ENCODE assay signal across 8 cellular contexts in the genomic region with DNA sequence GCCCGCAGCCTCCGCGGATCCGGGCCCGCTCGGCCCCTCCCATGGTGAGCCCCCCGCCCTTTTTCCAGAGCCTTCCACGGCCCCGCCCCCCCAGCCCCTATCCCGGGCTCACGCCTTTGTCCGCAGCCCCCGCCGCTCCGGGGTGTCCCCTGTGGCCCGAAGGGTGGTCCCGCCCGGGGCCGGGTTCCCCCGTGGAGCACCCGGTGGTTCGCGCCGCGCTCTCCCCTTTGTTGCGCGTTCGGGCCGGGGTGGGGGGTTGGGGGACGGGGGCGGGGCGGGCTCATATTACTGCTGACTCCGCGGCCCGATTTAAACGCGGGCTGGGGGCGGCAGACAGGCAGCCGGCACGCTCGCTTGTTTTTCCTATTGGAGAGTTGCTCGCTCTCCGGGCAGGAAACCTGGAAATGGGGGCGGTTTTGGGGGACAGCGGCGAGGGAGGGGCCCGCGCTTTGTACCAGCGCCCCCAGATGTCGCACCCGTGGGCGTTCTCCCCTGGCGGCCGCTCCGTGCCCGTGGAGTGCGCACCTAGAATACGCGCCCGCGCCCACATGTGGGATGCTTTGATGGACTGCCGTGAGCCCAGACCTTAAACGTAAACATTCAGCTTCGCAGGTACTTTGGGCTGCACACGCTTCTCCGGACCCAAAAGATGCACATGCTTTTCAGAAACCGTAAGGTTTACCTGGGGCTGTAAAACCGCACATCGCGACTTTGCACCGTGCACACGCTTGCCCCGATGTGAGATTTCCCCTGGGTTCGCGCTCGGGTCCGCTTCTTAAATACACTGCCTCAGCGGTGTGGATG. TPM values are rescaled to one million over a fixed set of nuclear protein-coding genes. Genes with fewer than 3 reads are reported as not detected.
DNase-seq lines count a peak whose midpoint lies in the region; ATAC-seq, FAIRE-seq and TF ChIP-seq lines count a peak whose summit lies in the region.

No MANE protein-coding gene starts in this region.

- no peak overlapping the region for H3K9ac ChIP-seq in mammary epithelial cell (ENCODE audit: insufficient read depth, low read length)
- peak overlapping the region; percentile 96 for H3K9ac ChIP-seq in HepG2 (ENCODE audit: insufficient read depth, low read depth, low read length)
- H3K9ac ChIP-seq in stomach smooth muscle (ENCODE audit: low read length in 2 of 2) = peak overlapping the region in 1 of 2 donors; percentile 64

- TF ChIP-seq EP300 in HepG2 (IDR thresholded peaks at IDR 0.05; ENCODE audit: low read depth in 2 of 2, low read length in 2 of 2) = no peak
- TF ChIP-seq EP300 in HepG2 (CRISPR knock-in tag; IDR thresholded peaks at IDR 0.05; ENCODE audit: borderline replicate concordance) = no peak

- peak overlapping the region; percentile 84 for H3K4me3 ChIP-seq in AG04450 (ENCODE audit: low read depth, low read length)
- H3K4me3 ChIP-seq in PC-9 = peak overlapping the region; percentile 99
- peak overlapping the region; percentile 46 to 95 (median 76) for H3K4me3 ChIP-seq in mammary epithelial cell (replicated peaks in 1 of 3; ENCODE audit: insufficient read depth in 1 of 3, low read depth in 2 of 3, low read length in 3 of 3)
- peak overlapping the region; percentile 89 to 93 (median 90) for H3K4me3 ChIP-seq in HepG2 (replicated peaks in 1 of 3; ENCODE audit: insufficient read depth in 1 of 3, low read depth in 2 of 3, low read length in 3 of 3)
- H3K4me3 ChIP-seq in stomach smooth muscle (ENCODE audit: low read length in 2 of 2) = peak overlapping the region; percentile 64 to 90

- DNase-seq in AG04450 (ENCODE audit: low read depth, low spot score) (no peak), PC-9 (no peak), mammary epithelial cell (no peak), HepG2 (ENCODE audit: low spot score) (no peak), 8988T (no peak)

- peaks cover 37% of the 10 kb centered on the region for H3K4me1 ChIP-seq in PC-9 (replicated peaks; ENCODE audit: insufficient read depth)
- H3K4me1 ChIP-seq in mammary epithelial cell (ENCODE audit: insufficient read depth, low read length) = peaks cover 42% of the 10 kb centered on the region
- peaks cover 30% of the 10 kb centered on the region for H3K4me1 ChIP-seq in HepG2 (ENCODE audit: insufficient read depth, low read length)
- peaks cover 32% of the 10 kb centered on the region for H3K4me1 ChIP-seq in stomach smooth muscle (ENCODE audit: control insufficient read depth, insufficient read depth, low read length)

- H3K9me3 ChIP-seq in AG04450 (ENCODE audit: control insufficient read depth, insufficient read depth, low read length) = peaks cover 6% of the 10 kb centered on the region
- no peaks in the 10 kb centered on the region for H3K9me3 ChIP-seq in PC-9 (ENCODE audit: insufficient read depth, low read depth)
- no peaks in the 10 kb centered on the region for H3K9me3 ChIP-seq in mammary epithelial cell (replicated peaks; ENCODE audit: insufficient read depth, low read length)
- H3K9me3 ChIP-seq in HepG2 (ENCODE audit: low read length) = no peaks in the 10 kb centered on the region
- no peaks in the 10 kb centered on the region for H3K9me3 ChIP-seq in stomach smooth muscle (ENCODE audit: control insufficient read depth in 2 of 2, low read length in 2 of 2)

- no peak for FAIRE-seq in HepG2 (lab: Jason Lieb, UNC)

- H3K27me3 ChIP-seq in AG04450 (ENCODE audit: control insufficient read depth, insufficient read depth, low read length) (no peaks in the 10 kb centered on the region), PC-9 (ENCODE audit: insufficient read depth, low read depth) (no peaks in the 10 kb centered on the region), mammary epithelial cell (ENCODE audit: insufficient read depth, low read length) (no peaks in the 10 kb centered on the region), HepG2 (ENCODE audit: control insufficient read depth in 1 of 2, insufficient read depth in 2 of 2, low read length in 2 of 2) (no peaks in the 10 kb centered on the region; a peak in 1 of 5 replicates), stomach smooth muscle (ENCODE audit: control insufficient read depth in 1 of 2, insufficient read depth in 2 of 2, low read length in 2 of 2) (no peaks in the 10 kb centered on the region)

- no peaks in the 10 kb centered on the region for H3K36me3 ChIP-seq in PC-9 (ENCODE audit: low read depth)
- no peaks in the 10 kb centered on the region for H3K36me3 ChIP-seq in mammary epithelial cell (ENCODE audit: insufficient read depth, low read length)
- peaks cover 21 to 26% of the 10 kb centered on the region in 2 experiments; a peak in 4 of 5 replicates for H3K36me3 ChIP-seq in HepG2 (replicated peaks in 1 of 2; ENCODE audit: control insufficient read depth in 1 of 2, insufficient read depth in 2 of 2, low read length in 2 of 2)
- peaks cover under 1 to 10% of the 10 kb centered on the region in 2 donors for H3K36me3 ChIP-seq in stomach smooth muscle (ENCODE audit: control insufficient read depth in 2 of 2, insufficient read depth in 2 of 2, low read length in 2 of 2)

- no peak for TF ChIP-seq RAD21 in HepG2 (CRISPR knock-in tag; IDR thresholded peaks at IDR 0.05)

- H3F3A ChIP-seq in PC-9 (ENCODE audit: insufficient read depth, low read depth) = peaks cover 71% of the 10 kb centered on the region; the same call in 1 of the 2 replicates

- TF ChIP-seq CTCF in AG04450 (IDR thresholded peaks at IDR 0.05; ENCODE audit: low read depth, low read length) (no peak), PC-9 (conservative IDR thresholded peaks at IDR 0.05) (no peak), mammary epithelial cell (conservative IDR thresholded peaks at IDR 0.05 in 1 of 2, IDR thresholded peaks at IDR 0.05 in 1 of 2; ENCODE audit: extremely low read depth in 1 of 2, insufficient read depth in 1 of 2, low read depth in 1 of 2, low read length in 2 of 2) (no peak), HepG2 (CRISPR knock-in tag; IDR thresholded peaks at IDR 0.05) (no peak)

- 4% methylated on average over 16 of the region's 78 CpGs for WGBS in mammary epithelial cell (ENCODE audit: low coverage, missing lambda C conversion rate)
- 6% methylated on average over 8 of the region's 78 CpGs for WGBS in HepG2 (ENCODE audit: low lambda C conversion rate)

- in situ Hi-C loops in mammary epithelial cell (cut with MboI; ENCODE audit: low sequenced_read_pairs in 2 of 2) (no loop called here), HepG2 (cut with HindIII; ENCODE audit: extremely low pct_ligation_motif_present, low pct_unique_long_range_greater_than_20kb) (no loop called here)

- CTCF ChIA-PET in AG04450 (lab: Charles Lee) = interaction anchor here (1.4 kb wide), 1 partner anchor 38 kb away, joined by 3 read pairs; the partner anchor contains the start of gene FUZ
- CTCF ChIA-PET in PC-9 (lab: Charles Lee) = no interaction called here
- CTCF ChIA-PET in mammary epithelial cell (lab: Charles Lee; ENCODE audit: low non-redundant PET) = no interaction called here
- CTCF ChIA-PET in HepG2 (lab: Yijun Ruan, JAX; ENCODE audit: low intra/inter-chr PET ratio, low total read pairs) = no interaction called here

- BruUV-seq in PC-9 (replicated peaks; lab: Mats Ljungman, UMichigan) (no TSS peak), mammary epithelial cell (replicated peaks; lab: Mats Ljungman, UMichigan) (no TSS peak), HepG2 (replicated peaks; lab: Mats Ljungman, UMichigan) (no TSS peak)

- peak; percentile 4 for ATAC-seq in GM19455 (IDR thresholded peaks at IDR 0.05; ENCODE audit: unreplicated experiment)
- ATAC-seq in HepG2 = no peak
- no peak for ATAC-seq in HG02970 (IDR thresholded peaks at IDR 0.05; ENCODE audit: low FRiP score, unreplicated experiment)

- H4K20me1 ChIP-seq in PC-9 (ENCODE audit: insufficient read depth) (peaks cover 47% of the 10 kb centered on the region), mammary epithelial cell (ENCODE audit: insufficient read depth, low read length) (no peaks in the 10 kb centered on the region), HepG2 (ENCODE audit: insufficient read depth, low read length) (peaks cover 23% of the 10 kb centered on the region)

- dilution Hi-C loops in mammary epithelial cell (cut with HindIII; ENCODE audit: low sequenced_read_pairs) = no loop called here

- intact Hi-C loops in PC-9 (cut with micrococcal nuclease; ENCODE audit: unreplicated experiment) = no loop called here
- intact Hi-C loops in mammary epithelial cell (cut with micrococcal nuclease) = loop anchor here (1.0 to 5.0 kb wide), 3 partner anchors 16 to 99 kb away; partner anchors contain the start of genes AP2A1 and PNKP
- intact Hi-C loops in HepG2 (cut with micrococcal nuclease; ENCODE audit: unreplicated experiment) = no loop called here

- H3K27ac ChIP-seq in AG04450 (ENCODE audit: low read depth, low read length) (peak overlapping the region; percentile 39), PC-9 (no peak overlapping the region), mammary epithelial cell (ENCODE audit: insufficient read depth, low read depth, low read length) (no peak overlapping the region), HepG2 (ENCODE audit: extremely low read length, insufficient read depth, low read length) (peak overlapping the region; percentile 100), stomach smooth muscle (ENCODE audit: low read length) (no peak overlapping the region)

- H2AFZ ChIP-seq in PC-9 = no peak overlapping the region
- H2AFZ ChIP-seq in mammary epithelial cell (ENCODE audit: low read depth, low read length) = peak overlapping the region; percentile 98
- no peak overlapping the region for H2AFZ ChIP-seq in HepG2 (ENCODE audit: low read length)

- no peaks in the 10 kb centered on the region for H3K9me2 ChIP-seq in PC-9 (ENCODE audit: insufficient read depth)

- no peak for TF ChIP-seq POLR2A in HepG2 (IDR thresholded peaks at IDR 0.05; ENCODE audit: insufficient read depth in 1 of 2, low read depth in 2 of 2, low read length in 2 of 2)

- H3K79me2 ChIP-seq in PC-9 (ENCODE audit: low read depth) (peaks cover 56% of the 10 kb centered on the region), mammary epithelial cell (ENCODE audit: insufficient read depth, low read length) (peaks cover 28% of the 10 kb centered on the region), HepG2 (ENCODE audit: insufficient read depth, low read length) (peaks cover 24% of the 10 kb centered on the region)

- POLR2A ChIA-PET in AG04450 (lab: Yijun Ruan, JAX) = interaction anchor here (1.2 to 2.0 kb wide), 4 partner anchors 17 to 211 kb away, joined by 3 to 13 read pairs (median 10); partner anchors contain the start of genes AKT1S1 and TBC1D17
- POLR2A ChIA-PET in PC-9 (lab: Charles Lee; ENCODE audit: unreplicated experiment) = no interaction called here
- POLR2A ChIA-PET in HepG2 (lab: Yijun Ruan, JAX) = interaction anchor here (0.6 to 3.1 kb wide), 8 partner anchors 13 to 166 kb away, joined by 3 to 29 read pairs (median 12); partner anchors contain the start of genes AKT1S1, ATF5, NUP62 and PNKP

- H3K4me2 ChIP-seq in PC-9 = peak overlapping the region; percentile 95
- peak overlapping the region; percentile 88 for H3K4me2 ChIP-seq in mammary epithelial cell (ENCODE audit: insufficient read depth, low read depth, low read length)
- H3K4me2 ChIP-seq in HepG2 (ENCODE audit: low read depth, low read length) = peak overlapping the region; percentile 89

RNA-seq across cellular contexts. Expression of gene PTOV1, which starts 0.7 kb away (rescaled TPM):
- 37.6 and 58.5 TPM in 2 replicates for polyA plus RNA-seq in AG04450 (2011; rRNA removed)
- polyA minus RNA-seq in AG04450 (2011; rRNA and poly(A)+ RNA removed) = 69.9 and 97.7 TPM in 2 replicates
- 151 and 155 TPM in 2 replicates for total RNA-seq in PC-9 (2021)
- total RNA-seq in mammary epithelial cell = 10 to 100 TPM; 28.8 to 85.6 TPM
- polyA plus RNA-seq in mammary epithelial cell = 57.1 TPM
- polyA minus RNA-seq in mammary epithelial cell = 50.3 TPM
- 59.4 and 68.5 TPM in 2 replicates for total RNA-seq in HepG2 (2016; rRNA removed; fragmentation: Illumina TruSeq; extraction: Trizol)
- total RNA-seq in HepG2 (2016; cell fraction: cytosol; rRNA removed; fragmentation: Illumina TruSeq; extraction: Trizol; ENCODE audit: low read depth) = 30.7 and 36.0 TPM in 2 replicates
- total RNA-seq in HepG2 (2016; cell fraction: insoluble cytoplasmic fraction; rRNA removed; fragmentation: Illumina TruSeq; extraction: Trizol) = 67.3 and 74.4 TPM in 2 replicates
- 45.7 and 54.4 TPM in 2 replicates for total RNA-seq in HepG2 (2016; cell fraction: membrane; rRNA removed; fragmentation: Illumina TruSeq; extraction: Trizol)
- total RNA-seq in HepG2 (2016; cell fraction: nucleus; rRNA removed; fragmentation: Illumina TruSeq; extraction: Trizol) = 68.2 and 84.3 TPM in 2 replicates
- 63.5 and 77.7 TPM in 2 replicates for polyA plus RNA-seq in HepG2 (2011; rRNA removed)
- polyA plus RNA-seq in HepG2 (2011; cell fraction: cytosol; rRNA removed) = 27.3 and 44.2 TPM in 2 replicates
- 387 and 441 TPM in 2 replicates for polyA plus RNA-seq in HepG2 (2011; cell fraction: nucleus; rRNA removed)
- polyA plus RNA-seq in HepG2 (2012) = 72.7 and 99.0 TPM in 2 replicates
- 24.0 and 27.8 TPM in 2 replicates for polyA plus RNA-seq in HepG2 (2016; cell fraction: cytosol; fragmentation: Illumina TruSeq; extraction: Trizol; ENCODE audit: low read depth)
- polyA plus RNA-seq in HepG2 (2016; cell fraction: insoluble cytoplasmic fraction; fragmentation: Illumina TruSeq; extraction: Trizol; ENCODE audit: low read depth) = 78.0 and 94.4 TPM in 2 replicates
- polyA plus RNA-seq in HepG2 (2016; cell fraction: membrane; fragmentation: Illumina TruSeq; extraction: Trizol; ENCODE audit: low read depth) = 34.7 and 37.3 TPM in 2 replicates
- polyA plus RNA-seq in HepG2 (2016; cell fraction: nucleus; fragmentation: Illumina TruSeq; extraction: Trizol; ENCODE audit: insufficient read depth, low read depth) = 178 and 181 TPM in 2 replicates
- 73.5 and 109 TPM in 2 replicates for polyA minus RNA-seq in HepG2 (2011; rRNA and poly(A)+ RNA removed; ENCODE audit: low replicate concordance)
- 42.8 and 45.1 TPM in 2 replicates for polyA minus RNA-seq in HepG2 (2011; cell fraction: cytosol; rRNA and poly(A)+ RNA removed)
- polyA minus RNA-seq in HepG2 (2011; cell fraction: nucleus; rRNA and poly(A)+ RNA removed) = 69.0 and 75.8 TPM in 2 replicates

RNA-seq across cellular contexts. Expression of gene PNKP, which starts 15.7 kb away (rescaled TPM):
- polyA plus RNA-seq in AG04450 (2011; rRNA removed) = 13.0 and 13.1 TPM in 2 replicates
- 12.2 and 17.3 TPM in 2 replicates for polyA minus RNA-seq in AG04450 (2011; rRNA and poly(A)+ RNA removed)
- 82.7 and 85.6 TPM in 2 replicates for total RNA-seq in PC-9 (2021)
- total RNA-seq in mammary epithelial cell = 10 to 100 TPM; 40.0 to 99.3 TPM
- 27.7 TPM for polyA plus RNA-seq in mammary epithelial cell
- 39.0 TPM for polyA minus RNA-seq in mammary epithelial cell
- 12.5 and 27.1 TPM in 2 replicates for total RNA-seq in HepG2 (2016; rRNA removed; fragmentation: Illumina TruSeq; extraction: Trizol)
- total RNA-seq in HepG2 (2016; cell fraction: cytosol; rRNA removed; fragmentation: Illumina TruSeq; extraction: Trizol; ENCODE audit: low read depth) = 15.1 and 16.6 TPM in 2 replicates
- total RNA-seq in HepG2 (2016; cell fraction: insoluble cytoplasmic fraction; rRNA removed; fragmentation: Illumina TruSeq; extraction: Trizol) = 14.0 and 23.3 TPM in 2 replicates
- total RNA-seq in HepG2 (2016; cell fraction: membrane; rRNA removed; fragmentation: Illumina TruSeq; extraction: Trizol) = 10.4 and 12.6 TPM in 2 replicates
- 22.5 and 24.4 TPM in 2 replicates for total RNA-seq in HepG2 (2016; cell fraction: nucleus; rRNA removed; fragmentation: Illumina TruSeq; extraction: Trizol)
- 12.7 and 17.0 TPM in 2 replicates for polyA plus RNA-seq in HepG2 (2011; rRNA removed)
- polyA plus RNA-seq in HepG2 (2011; cell fraction: cytosol; rRNA removed) = 6.9 and 10.2 TPM in 2 replicates
- polyA plus RNA-seq in HepG2 (2011; cell fraction: nucleus; rRNA removed) = 96.1 and 104 TPM in 2 replicates
- 14.4 and 18.2 TPM in 2 replicates for polyA plus RNA-seq in HepG2 (2012)
- 6.4 and 8.2 TPM in 2 replicates for polyA plus RNA-seq in HepG2 (2016; cell fraction: cytosol; fragmentation: Illumina TruSeq; extraction: Trizol; ENCODE audit: low read depth)
- polyA plus RNA-seq in HepG2 (2016; cell fraction: insoluble cytoplasmic fraction; fragmentation: Illumina TruSeq; extraction: Trizol; ENCODE audit: low read depth) = 11.5 and 13.4 TPM in 2 replicates
- 11.3 and 40.2 TPM in 2 replicates for polyA plus RNA-seq in HepG2 (2016; cell fraction: membrane; fragmentation: Illumina TruSeq; extraction: Trizol; ENCODE audit: low read depth)
- 87.3 and 98.8 TPM in 2 replicates for polyA plus RNA-seq in HepG2 (2016; cell fraction: nucleus; fragmentation: Illumina TruSeq; extraction: Trizol; ENCODE audit: insufficient read depth, low read depth)
- polyA minus RNA-seq in HepG2 (2011; rRNA and poly(A)+ RNA removed; ENCODE audit: low replicate concordance) = 16.1 and 37.1 TPM in 2 replicates
- polyA minus RNA-seq in HepG2 (2011; cell fraction: cytosol; rRNA and poly(A)+ RNA removed) = 9.8 and 10.1 TPM in 2 replicates
- polyA minus RNA-seq in HepG2 (2011; cell fraction: nucleus; rRNA and poly(A)+ RNA removed) = 30.5 and 40.2 TPM in 2 replicates

RNA-seq across cellular contexts. Expression of gene AKT1S1, which starts 25.5 kb away (rescaled TPM):
- polyA plus RNA-seq in AG04450 (2011; rRNA removed) (27.5 and 33.1 TPM in 2 replicates), mammary epithelial cell (57.0 TPM), HepG2 (2011; rRNA removed) (27.8 and 30.0 TPM in 2 replicates)
- 20.7 and 22.4 TPM in 2 replicates for polyA minus RNA-seq in AG04450 (2011; rRNA and poly(A)+ RNA removed)
- total RNA-seq in PC-9 (2021) (109 and 143 TPM in 2 replicates), mammary epithelial cell (10 to 100 TPM; 12.3 to 68.3 TPM), HepG2 (2016; rRNA removed; fragmentation: Illumina TruSeq; extraction: Trizol) (10.9 and 13.5 TPM in 2 replicates)
- polyA minus RNA-seq in mammary epithelial cell = 35.2 TPM
- total RNA-seq in HepG2 (2016; cell fraction: cytosol; rRNA removed; fragmentation: Illumina TruSeq; extraction: Trizol; ENCODE audit: low read depth) = 6.3 and 7.3 TPM in 2 replicates
- total RNA-seq in HepG2 (2016; cell fraction: insoluble cytoplasmic fraction; rRNA removed; fragmentation: Illumina TruSeq; extraction: Trizol) = 10.3 and 14.9 TPM in 2 replicates
- 14.8 and 16.5 TPM in 2 replicates for total RNA-seq in HepG2 (2016; cell fraction: membrane; rRNA removed; fragmentation: Illumina TruSeq; extraction: Trizol)
- 12.4 and 13.6 TPM in 2 replicates for total RNA-seq in HepG2 (2016; cell fraction: nucleus; rRNA removed; fragmentation: Illumina TruSeq; extraction: Trizol)
- polyA plus RNA-seq in HepG2 (2011; cell fraction: cytosol; rRNA removed) = 29.0 and 32.7 TPM in 2 replicates
- 56.2 and 76.4 TPM in 2 replicates for polyA plus RNA-seq in HepG2 (2011; cell fraction: nucleus; rRNA removed)
- polyA plus RNA-seq in HepG2 (2012) = 19.5 and 19.7 TPM in 2 replicates
- 22.7 and 24.3 TPM in 2 replicates for polyA plus RNA-seq in HepG2 (2016; cell fraction: cytosol; fragmentation: Illumina TruSeq; extraction: Trizol; ENCODE audit: low read depth)
- polyA plus RNA-seq in HepG2 (2016; cell fraction: insoluble cytoplasmic fraction; fragmentation: Illumina TruSeq; extraction: Trizol; ENCODE audit: low read depth) = 43.5 and 52.7 TPM in 2 replicates
- polyA plus RNA-seq in HepG2 (2016; cell fraction: membrane; fragmentation: Illumina TruSeq; extraction: Trizol; ENCODE audit: low read depth) = 46.7 and 51.1 TPM in 2 replicates
- polyA plus RNA-seq in HepG2 (2016; cell fraction: nucleus; fragmentation: Illumina TruSeq; extraction: Trizol; ENCODE audit: insufficient read depth, low read depth) = 55.9 and 59.4 TPM in 2 replicates
- 25.3 and 37.7 TPM in 2 replicates for polyA minus RNA-seq in HepG2 (2011; rRNA and poly(A)+ RNA removed; ENCODE audit: low replicate concordance)
- 13.0 and 14.0 TPM in 2 replicates for polyA minus RNA-seq in HepG2 (2011; cell fraction: cytosol; rRNA and poly(A)+ RNA removed)
- 21.9 and 22.5 TPM in 2 replicates for polyA minus RNA-seq in HepG2 (2011; cell fraction: nucleus; rRNA and poly(A)+ RNA removed)

RNA-seq across cellular contexts. Expression of gene TBC1D17, which starts 25.8 kb away (rescaled TPM):
- polyA plus RNA-seq in AG04450 (2011; rRNA removed) = 15.6 and 23.0 TPM in 2 replicates
- polyA minus RNA-seq in AG04450 (2011; rRNA and poly(A)+ RNA removed) = 24.6 and 29.6 TPM in 2 replicates
- 52.1 and 62.3 TPM in 2 replicates for total RNA-seq in PC-9 (2021)
- 10 to 100 TPM; 13.0 to 32.0 TPM for total RNA-seq in mammary epithelial cell
- polyA plus RNA-seq in mammary epithelial cell = 23.1 TPM
- 31.2 TPM for polyA minus RNA-seq in mammary epithelial cell
- 3.6 and 9.7 TPM in 2 replicates for total RNA-seq in HepG2 (2016; rRNA removed; fragmentation: Illumina TruSeq; extraction: Trizol)
- 3.6 and 4.6 TPM in 2 replicates for total RNA-seq in HepG2 (2016; cell fraction: cytosol; rRNA removed; fragmentation: Illumina TruSeq; extraction: Trizol; ENCODE audit: low read depth)
- total RNA-seq in HepG2 (2016; cell fraction: insoluble cytoplasmic fraction; rRNA removed; fragmentation: Illumina TruSeq; extraction: Trizol) = 4.5 and 10.0 TPM in 2 replicates
- 7.6 and 8.5 TPM in 2 replicates for total RNA-seq in HepG2 (2016; cell fraction: membrane; rRNA removed; fragmentation: Illumina TruSeq; extraction: Trizol)
- 8.6 and 13.7 TPM in 2 replicates for total RNA-seq in HepG2 (2016; cell fraction: nucleus; rRNA removed; fragmentation: Illumina TruSeq; extraction: Trizol)
- polyA plus RNA-seq in HepG2 (2011; rRNA removed) = 16.9 and 21.6 TPM in 2 replicates
- 7.9 and 12.0 TPM in 2 replicates for polyA plus RNA-seq in HepG2 (2011; cell fraction: cytosol; rRNA removed)
- 83.8 and 108 TPM in 2 replicates for polyA plus RNA-seq in HepG2 (2011; cell fraction: nucleus; rRNA removed)
- 19.0 and 23.3 TPM in 2 replicates for polyA plus RNA-seq in HepG2 (2012)
- polyA plus RNA-seq in HepG2 (2016; cell fraction: cytosol; fragmentation: Illumina TruSeq; extraction: Trizol; ENCODE audit: low read depth) = 4.7 and 5.1 TPM in 2 replicates
- 10.7 and 15.1 TPM in 2 replicates for polyA plus RNA-seq in HepG2 (2016; cell fraction: insoluble cytoplasmic fraction; fragmentation: Illumina TruSeq; extraction: Trizol; ENCODE audit: low read depth)
- 9.3 and 10.8 TPM in 2 replicates for polyA plus RNA-seq in HepG2 (2016; cell fraction: membrane; fragmentation: Illumina TruSeq; extraction: Trizol; ENCODE audit: low read depth)
- 45.7 and 46.6 TPM in 2 replicates for polyA plus RNA-seq in HepG2 (2016; cell fraction: nucleus; fragmentation: Illumina TruSeq; extraction: Trizol; ENCODE audit: insufficient read depth, low read depth)
- polyA minus RNA-seq in HepG2 (2011; rRNA and poly(A)+ RNA removed; ENCODE audit: low replicate concordance) = 14.8 and 17.4 TPM in 2 replicates
- 9.8 and 11.2 TPM in 2 replicates for polyA minus RNA-seq in HepG2 (2011; cell fraction: cytosol; rRNA and poly(A)+ RNA removed)
- polyA minus RNA-seq in HepG2 (2011; cell fraction: nucleus; rRNA and poly(A)+ RNA removed) = 16.0 and 24.2 TPM in 2 replicates

RNA-seq across cellular contexts. Expression of gene MED25, which starts 33.6 kb away (rescaled TPM):
- 12.6 and 20.3 TPM in 2 replicates for polyA plus RNA-seq in AG04450 (2011; rRNA removed)
- 25.4 and 33.2 TPM in 2 replicates for polyA minus RNA-seq in AG04450 (2011; rRNA and poly(A)+ RNA removed)
- total RNA-seq in PC-9 (2021) = 92.2 and 99.6 TPM in 2 replicates
- 10 to 100 TPM; 18.3 to 51.8 TPM for total RNA-seq in mammary epithelial cell
- polyA plus RNA-seq in mammary epithelial cell = 29.7 TPM
- polyA minus RNA-seq in mammary epithelial cell = 45.4 TPM
- total RNA-seq in HepG2 (2016; rRNA removed; fragmentation: Illumina TruSeq; extraction: Trizol) = 11.1 and 11.3 TPM in 2 replicates
- 3.0 and 3.1 TPM in 2 replicates for total RNA-seq in HepG2 (2016; cell fraction: cytosol; rRNA removed; fragmentation: Illumina TruSeq; extraction: Trizol; ENCODE audit: low read depth)
- 10.4 and 11.0 TPM in 2 replicates for total RNA-seq in HepG2 (2016; cell fraction: insoluble cytoplasmic fraction; rRNA removed; fragmentation: Illumina TruSeq; extraction: Trizol)
- total RNA-seq in HepG2 (2016; cell fraction: membrane; rRNA removed; fragmentation: Illumina TruSeq; extraction: Trizol) = 6.7 and 8.6 TPM in 2 replicates
- 18.0 and 18.4 TPM in 2 replicates for total RNA-seq in HepG2 (2016; cell fraction: nucleus; rRNA removed; fragmentation: Illumina TruSeq; extraction: Trizol)
- 13.3 and 15.1 TPM in 2 replicates for polyA plus RNA-seq in HepG2 (2011; rRNA removed)
- polyA plus RNA-seq in HepG2 (2011; cell fraction: cytosol; rRNA removed) = 5.3 and 5.7 TPM in 2 replicates
- polyA plus RNA-seq in HepG2 (2011; cell fraction: nucleus; rRNA removed) = 48.1 and 61.9 TPM in 2 replicates
- polyA plus RNA-seq in HepG2 (2012) = 17.3 and 20.9 TPM in 2 replicates
- 5.1 and 5.2 TPM in 2 replicates for polyA plus RNA-seq in HepG2 (2016; cell fraction: cytosol; fragmentation: Illumina TruSeq; extraction: Trizol; ENCODE audit: low read depth)
- 16.3 and 22.3 TPM in 2 replicates for polyA plus RNA-seq in HepG2 (2016; cell fraction: insoluble cytoplasmic fraction; fragmentation: Illumina TruSeq; extraction: Trizol; ENCODE audit: low read depth)
- 7.9 and 9.9 TPM in 2 replicates for polyA plus RNA-seq in HepG2 (2016; cell fraction: membrane; fragmentation: Illumina TruSeq; extraction: Trizol; ENCODE audit: low read depth)
- polyA plus RNA-seq in HepG2 (2016; cell fraction: nucleus; fragmentation: Illumina TruSeq; extraction: Trizol; ENCODE audit: insufficient read depth, low read depth) = 46.3 and 50.3 TPM in 2 replicates
- 31.2 and 56.4 TPM in 2 replicates for polyA minus RNA-seq in HepG2 (2011; rRNA and poly(A)+ RNA removed; ENCODE audit: low replicate concordance)
- polyA minus RNA-seq in HepG2 (2011; cell fraction: cytosol; rRNA and poly(A)+ RNA removed) = 9.1 and 11.4 TPM in 2 replicates
- 21.9 and 22.9 TPM in 2 replicates for polyA minus RNA-seq in HepG2 (2011; cell fraction: nucleus; rRNA and poly(A)+ RNA removed)

Comparison
In these comparisons a context has a peak if more than half of its experiments do, and no peak if none do; other contexts are left out.
1. H3K27ac ChIP-seq: peak in AG04450 (single experiment) and HepG2 (single experiment); none in PC-9 (single experiment), mammary epithelial cell (single experiment) and stomach smooth muscle (single experiment).
2. Peak in every context shown above with its lines, with median percentiles within 50 percentile points of each other: H3K4me3 ChIP-seq and H3K4me2 ChIP-seq.